ENCODE assay signal across 1 cellular context in the genomic region with DNA sequence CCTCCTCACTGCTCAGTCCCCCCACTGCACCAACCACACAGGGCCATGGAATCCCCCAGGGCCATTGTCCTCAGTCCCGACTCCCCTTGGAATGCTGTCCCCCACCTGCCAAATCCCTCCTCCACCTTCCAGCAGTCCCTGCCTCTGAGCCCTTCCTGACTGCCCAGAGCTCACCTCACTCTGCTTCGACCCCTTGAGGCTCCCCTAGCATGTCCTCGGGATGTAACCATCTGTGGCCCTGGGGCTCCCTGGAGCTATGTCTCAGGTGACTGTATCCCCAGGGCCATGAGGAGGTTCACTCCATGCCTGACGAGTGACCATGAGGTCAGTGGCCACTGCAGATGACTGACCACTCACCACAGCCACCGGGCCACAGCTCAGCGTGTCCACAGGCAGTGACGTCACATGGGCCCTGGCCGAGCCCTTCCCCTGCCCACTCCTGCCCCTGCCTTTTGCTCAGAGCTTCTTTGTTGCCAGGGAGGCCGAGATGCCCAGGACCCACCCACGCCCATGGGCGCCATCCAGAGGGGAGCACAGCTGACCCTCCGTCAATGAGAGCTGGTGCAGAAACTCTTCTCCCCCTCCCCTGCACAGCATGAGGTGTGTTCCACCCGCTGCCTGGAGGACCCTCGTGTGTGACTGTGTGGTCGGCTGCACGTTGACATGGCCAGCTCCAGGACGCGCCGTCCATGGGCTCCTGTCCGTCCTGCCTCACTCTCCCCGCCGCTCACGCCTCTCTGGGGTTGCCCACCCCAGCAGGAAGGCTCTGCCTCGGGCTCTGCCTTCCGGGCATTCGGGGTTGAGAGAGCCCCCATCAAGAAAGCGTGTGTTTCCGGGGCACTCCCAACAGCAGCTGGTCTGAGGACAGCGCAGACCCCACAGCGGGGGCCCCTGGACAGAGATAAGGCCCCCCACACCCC.
TF ChIP-seq lines count a peak whose summit lies in the region.

No MANE protein-coding gene starts in this region.

TF ChIP-seq in GM23338, 12 proteins besides CTCF, POLR2A, EP300 and RAD21 (continued from another document):
- TF ChIP-seq, protein P1, sequence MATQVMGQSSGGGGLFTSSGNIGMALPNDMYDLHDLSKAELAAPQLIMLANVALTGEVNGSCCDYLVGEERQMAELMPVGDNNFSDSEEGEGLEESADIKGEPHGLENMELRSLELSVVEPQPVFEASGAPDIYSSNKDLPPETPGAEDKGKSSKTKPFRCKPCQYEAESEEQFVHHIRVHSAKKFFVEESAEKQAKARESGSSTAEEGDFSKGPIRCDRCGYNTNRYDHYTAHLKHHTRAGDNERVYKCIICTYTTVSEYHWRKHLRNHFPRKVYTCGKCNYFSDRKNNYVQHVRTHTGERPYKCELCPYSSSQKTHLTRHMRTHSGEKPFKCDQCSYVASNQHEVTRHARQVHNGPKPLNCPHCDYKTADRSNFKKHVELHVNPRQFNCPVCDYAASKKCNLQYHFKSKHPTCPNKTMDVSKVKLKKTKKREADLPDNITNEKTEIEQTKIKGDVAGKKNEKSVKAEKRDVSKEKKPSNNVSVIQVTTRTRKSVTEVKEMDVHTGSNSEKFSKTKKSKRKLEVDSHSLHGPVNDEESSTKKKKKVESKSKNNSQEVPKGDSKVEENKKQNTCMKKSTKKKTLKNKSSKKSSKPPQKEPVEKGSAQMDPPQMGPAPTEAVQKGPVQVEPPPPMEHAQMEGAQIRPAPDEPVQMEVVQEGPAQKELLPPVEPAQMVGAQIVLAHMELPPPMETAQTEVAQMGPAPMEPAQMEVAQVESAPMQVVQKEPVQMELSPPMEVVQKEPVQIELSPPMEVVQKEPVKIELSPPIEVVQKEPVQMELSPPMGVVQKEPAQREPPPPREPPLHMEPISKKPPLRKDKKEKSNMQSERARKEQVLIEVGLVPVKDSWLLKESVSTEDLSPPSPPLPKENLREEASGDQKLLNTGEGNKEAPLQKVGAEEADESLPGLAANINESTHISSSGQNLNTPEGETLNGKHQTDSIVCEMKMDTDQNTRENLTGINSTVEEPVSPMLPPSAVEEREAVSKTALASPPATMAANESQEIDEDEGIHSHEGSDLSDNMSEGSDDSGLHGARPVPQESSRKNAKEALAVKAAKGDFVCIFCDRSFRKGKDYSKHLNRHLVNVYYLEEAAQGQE (IDR thresholded peaks at IDR 0.05; ENCODE audit: unreplicated experiment), result no peak
- no peak for TF ChIP-seq JUNB (IDR thresholded peaks at IDR 0.05; ENCODE audit: unreplicated experiment)
- TF ChIP-seq, protein P2, sequence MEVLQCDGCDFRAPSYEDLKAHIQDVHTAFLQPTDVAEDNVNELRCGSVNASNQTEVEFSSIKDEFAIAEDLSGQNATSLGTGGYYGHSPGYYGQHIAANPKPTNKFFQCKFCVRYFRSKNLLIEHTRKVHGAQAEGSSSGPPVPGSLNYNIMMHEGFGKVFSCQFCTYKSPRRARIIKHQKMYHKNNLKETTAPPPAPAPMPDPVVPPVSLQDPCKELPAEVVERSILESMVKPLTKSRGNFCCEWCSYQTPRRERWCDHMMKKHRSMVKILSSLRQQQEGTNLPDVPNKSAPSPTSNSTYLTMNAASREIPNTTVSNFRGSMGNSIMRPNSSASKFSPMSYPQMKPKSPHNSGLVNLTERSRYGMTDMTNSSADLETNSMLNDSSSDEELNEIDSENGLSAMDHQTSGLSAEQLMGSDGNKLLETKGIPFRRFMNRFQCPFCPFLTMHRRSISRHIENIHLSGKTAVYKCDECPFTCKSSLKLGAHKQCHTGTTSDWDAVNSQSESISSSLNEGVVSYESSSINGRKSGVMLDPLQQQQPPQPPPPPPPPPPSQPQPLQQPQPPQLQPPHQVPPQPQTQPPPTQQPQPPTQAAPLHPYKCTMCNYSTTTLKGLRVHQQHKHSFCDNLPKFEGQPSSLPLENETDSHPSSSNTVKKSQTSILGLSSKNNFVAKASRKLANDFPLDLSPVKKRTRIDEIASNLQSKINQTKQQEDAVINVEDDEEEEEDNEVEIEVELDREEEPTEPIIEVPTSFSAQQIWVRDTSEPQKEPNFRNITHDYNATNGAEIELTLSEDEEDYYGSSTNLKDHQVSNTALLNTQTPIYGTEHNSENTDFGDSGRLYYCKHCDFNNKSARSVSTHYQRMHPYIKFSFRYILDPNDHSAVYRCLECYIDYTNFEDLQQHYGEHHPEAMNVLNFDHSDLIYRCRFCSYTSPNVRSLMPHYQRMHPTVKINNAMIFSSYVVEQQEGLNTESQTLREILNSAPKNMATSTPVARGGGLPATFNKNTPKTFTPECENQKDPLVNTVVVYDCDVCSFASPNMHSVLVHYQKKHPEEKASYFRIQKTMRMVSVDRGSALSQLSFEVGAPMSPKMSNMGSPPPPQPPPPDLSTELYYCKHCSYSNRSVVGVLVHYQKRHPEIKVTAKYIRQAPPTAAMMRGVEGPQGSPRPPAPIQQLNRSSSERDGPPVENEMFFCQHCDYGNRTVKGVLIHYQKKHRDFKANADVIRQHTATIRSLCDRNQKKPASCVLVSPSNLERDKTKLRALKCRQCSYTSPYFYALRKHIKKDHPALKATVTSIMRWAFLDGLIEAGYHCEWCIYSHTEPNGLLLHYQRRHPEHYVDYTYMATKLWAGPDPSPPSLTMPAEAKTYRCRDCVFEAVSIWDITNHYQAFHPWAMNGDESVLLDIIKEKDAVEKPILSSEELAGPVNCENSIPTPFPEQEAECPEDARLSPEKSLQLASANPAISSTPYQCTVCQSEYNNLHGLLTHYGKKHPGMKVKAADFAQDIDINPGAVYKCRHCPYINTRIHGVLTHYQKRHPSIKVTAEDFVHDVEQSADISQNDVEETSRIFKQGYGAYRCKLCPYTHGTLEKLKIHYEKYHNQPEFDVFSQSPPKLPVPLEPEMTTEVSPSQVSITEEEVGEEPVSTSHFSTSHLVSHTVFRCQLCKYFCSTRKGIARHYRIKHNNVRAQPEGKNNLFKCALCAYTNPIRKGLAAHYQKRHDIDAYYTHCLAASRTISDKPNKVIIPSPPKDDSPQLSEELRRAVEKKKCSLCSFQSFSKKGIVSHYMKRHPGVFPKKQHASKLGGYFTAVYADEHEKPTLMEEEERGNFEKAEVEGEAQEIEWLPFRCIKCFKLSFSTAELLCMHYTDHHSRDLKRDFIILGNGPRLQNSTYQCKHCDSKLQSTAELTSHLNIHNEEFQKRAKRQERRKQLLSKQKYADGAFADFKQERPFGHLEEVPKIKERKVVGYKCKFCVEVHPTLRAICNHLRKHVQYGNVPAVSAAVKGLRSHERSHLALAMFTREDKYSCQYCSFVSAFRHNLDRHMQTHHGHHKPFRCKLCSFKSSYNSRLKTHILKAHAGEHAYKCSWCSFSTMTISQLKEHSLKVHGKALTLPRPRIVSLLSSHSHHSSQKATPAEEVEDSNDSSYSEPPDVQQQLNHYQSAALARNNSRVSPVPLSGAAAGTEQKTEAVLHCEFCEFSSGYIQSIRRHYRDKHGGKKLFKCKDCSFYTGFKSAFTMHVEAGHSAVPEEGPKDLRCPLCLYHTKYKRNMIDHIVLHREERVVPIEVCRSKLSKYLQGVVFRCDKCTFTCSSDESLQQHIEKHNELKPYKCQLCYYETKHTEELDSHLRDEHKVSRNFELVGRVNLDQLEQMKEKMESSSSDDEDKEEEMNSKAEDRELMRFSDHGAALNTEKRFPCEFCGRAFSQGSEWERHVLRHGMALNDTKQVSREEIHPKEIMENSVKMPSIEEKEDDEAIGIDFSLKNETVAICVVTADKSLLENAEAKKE (CRISPR knock-in tag; IDR thresholded peaks at IDR 0.05), result no peak
